In the genomic region with DNA sequence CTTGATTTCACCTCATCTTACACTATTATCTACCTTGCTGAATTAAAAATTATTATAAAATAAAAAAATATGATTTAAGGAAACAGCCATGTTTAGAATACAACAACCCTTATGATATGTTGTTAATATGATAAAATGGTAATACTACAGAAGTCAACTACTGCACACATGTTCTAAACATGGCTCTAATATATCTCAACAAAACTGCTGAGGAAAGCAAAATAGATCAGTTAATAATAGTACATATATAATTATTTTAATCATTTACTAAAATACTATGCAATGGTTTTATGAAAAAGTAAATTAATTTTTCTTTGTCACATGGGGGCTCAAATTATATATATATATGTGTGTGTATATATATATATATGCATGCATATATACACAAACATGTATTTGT, we compare ENCODE assay signal across 26 cellular contexts.
"Had no signal": no experiment of that assay in that cellular context is flagged by ENCODE, and none has a peak within 500 bp of the region (broad histone marks: within the 10 kb centered on the region; RNA-seq: fewer than 3 reads in every experiment).

No MANE protein-coding gene starts in this region.

- H3K4me1 ChIP-seq: colonic mucosa, esophagus squamous epithelium, gastrocnemius medialis, heart right ventricle, left lung, lower lobe of right lung had no signal

- H3K4me3 ChIP-seq: colonic mucosa, esophagus squamous epithelium, gastrocnemius medialis, heart right ventricle, left lung, lower lobe of right lung, mucosa of descending colon had no signal

- H3K27me3 ChIP-seq: colonic mucosa, esophagus squamous epithelium, gastrocnemius medialis, left lung had no signal

- H3K36me3 ChIP-seq: colonic mucosa, esophagus squamous epithelium, gastrocnemius medialis, heart right ventricle, left lung, lower lobe of right lung had no signal

- FAIRE-seq: endometrium, islet of Langerhans, keratinocyte had no signal

- ATAC-seq: effector memory CD8-positive, alpha-beta T cell; esophagus mucosa; gastrocnemius medialis; heart right ventricle; left cardiac atrium; left lung; left ventricle myocardium superior; lower lobe of right lung; mucosa of descending colon had no signal

- DNase-seq: colonic mucosa; cortex of kidney; effector CD8-positive, alpha-beta T cell; effector memory CD8-positive, alpha-beta T cell; endodermal cell; erythroblast; esophagus squamous epithelium; foreskin fibroblast; foreskin melanocyte; gastrocnemius medialis; glutamatergic neuron; head of caudate nucleus; heart right ventricle; hippocampal formation; left cardiac atrium; left lung; left ventricle myocardium superior; lower lobe of right lung; mesenchymal stem cell; mucosa of descending colon; naive B cell had no signal

- H3K9me3 ChIP-seq: colonic mucosa, esophagus squamous epithelium, gastrocnemius medialis, heart right ventricle, left lung, lower lobe of right lung, mucosa of descending colon had no signal

- H3K27ac ChIP-seq: colonic mucosa, epithelial cell of prostate, esophagus squamous epithelium, gastrocnemius medialis, heart right ventricle, left lung, lower lobe of right lung had no signal
